ENCODE assay signal across 1 cellular context in the genomic region with DNA sequence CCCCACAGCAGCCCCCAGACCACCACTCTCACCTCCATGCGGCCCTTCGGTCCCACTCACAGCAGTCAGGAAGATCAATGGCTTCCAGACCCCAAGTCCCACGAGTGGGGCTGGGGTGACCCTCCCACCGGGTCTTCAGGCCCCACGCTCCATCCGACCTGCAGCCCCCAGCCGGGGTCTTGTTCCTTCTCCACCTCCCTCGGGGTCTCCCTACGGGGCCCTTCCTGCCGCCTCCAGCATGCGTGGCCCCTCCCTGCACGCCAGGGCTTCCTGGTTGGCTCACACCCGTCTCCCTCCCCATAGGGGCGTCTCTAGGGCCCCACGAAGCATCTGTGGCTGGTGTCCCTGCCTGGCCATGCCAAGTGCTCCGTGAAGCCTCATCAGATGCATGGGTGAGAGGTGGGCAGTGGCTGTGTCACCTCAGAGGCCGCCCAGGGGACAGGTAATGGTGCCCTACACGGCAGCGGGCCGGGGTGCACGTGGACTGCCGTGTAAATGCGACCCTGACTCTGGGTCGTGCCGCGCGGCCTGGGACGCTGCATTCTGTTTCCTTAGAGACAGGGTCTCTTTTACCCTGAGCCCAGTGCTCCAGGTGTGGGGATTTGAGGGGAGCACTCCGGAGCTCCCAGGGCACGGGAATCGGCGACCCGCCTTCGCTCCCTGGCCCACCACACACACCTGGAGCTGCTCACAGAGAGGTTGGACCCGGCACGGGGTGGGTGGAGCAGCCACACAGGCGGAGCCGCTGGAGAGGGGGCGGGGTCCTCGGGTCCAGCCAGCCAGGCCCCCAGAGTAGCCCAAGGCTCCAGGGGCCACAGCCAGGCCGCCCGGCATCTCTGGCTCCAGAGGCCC.
TF ChIP-seq lines count a peak whose summit lies in the region.

No MANE protein-coding gene starts in this region.

TF ChIP-seq in HepG2, 621 proteins besides CTCF, POLR2A, EP300 and RAD21:
- TF ChIP-seq, protein P1, sequence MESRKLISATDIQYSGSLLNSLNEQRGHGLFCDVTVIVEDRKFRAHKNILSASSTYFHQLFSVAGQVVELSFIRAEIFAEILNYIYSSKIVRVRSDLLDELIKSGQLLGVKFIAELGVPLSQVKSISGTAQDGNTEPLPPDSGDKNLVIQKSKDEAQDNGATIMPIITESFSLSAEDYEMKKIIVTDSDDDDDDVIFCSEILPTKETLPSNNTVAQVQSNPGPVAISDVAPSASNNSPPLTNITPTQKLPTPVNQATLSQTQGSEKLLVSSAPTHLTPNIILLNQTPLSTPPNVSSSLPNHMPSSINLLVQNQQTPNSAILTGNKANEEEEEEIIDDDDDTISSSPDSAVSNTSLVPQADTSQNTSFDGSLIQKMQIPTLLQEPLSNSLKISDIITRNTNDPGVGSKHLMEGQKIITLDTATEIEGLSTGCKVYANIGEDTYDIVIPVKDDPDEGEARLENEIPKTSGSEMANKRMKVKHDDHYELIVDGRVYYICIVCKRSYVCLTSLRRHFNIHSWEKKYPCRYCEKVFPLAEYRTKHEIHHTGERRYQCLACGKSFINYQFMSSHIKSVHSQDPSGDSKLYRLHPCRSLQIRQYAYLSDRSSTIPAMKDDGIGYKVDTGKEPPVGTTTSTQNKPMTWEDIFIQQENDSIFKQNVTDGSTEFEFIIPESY (CRISPR knock-in tag; IDR thresholded peaks at IDR 0.05), result no peak
- TF ChIP-seq, protein P2, sequence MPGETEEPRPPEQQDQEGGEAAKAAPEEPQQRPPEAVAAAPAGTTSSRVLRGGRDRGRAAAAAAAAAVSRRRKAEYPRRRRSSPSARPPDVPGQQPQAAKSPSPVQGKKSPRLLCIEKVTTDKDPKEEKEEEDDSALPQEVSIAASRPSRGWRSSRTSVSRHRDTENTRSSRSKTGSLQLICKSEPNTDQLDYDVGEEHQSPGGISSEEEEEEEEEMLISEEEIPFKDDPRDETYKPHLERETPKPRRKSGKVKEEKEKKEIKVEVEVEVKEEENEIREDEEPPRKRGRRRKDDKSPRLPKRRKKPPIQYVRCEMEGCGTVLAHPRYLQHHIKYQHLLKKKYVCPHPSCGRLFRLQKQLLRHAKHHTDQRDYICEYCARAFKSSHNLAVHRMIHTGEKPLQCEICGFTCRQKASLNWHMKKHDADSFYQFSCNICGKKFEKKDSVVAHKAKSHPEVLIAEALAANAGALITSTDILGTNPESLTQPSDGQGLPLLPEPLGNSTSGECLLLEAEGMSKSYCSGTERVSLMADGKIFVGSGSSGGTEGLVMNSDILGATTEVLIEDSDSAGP (CRISPR knock-in tag; IDR thresholded peaks at IDR 0.05; ENCODE audit: borderline replicate concordance), result no peak
- TF ChIP-seq FOXK1 (CRISPR knock-in tag; IDR thresholded peaks at IDR 0.05; ENCODE audit: borderline replicate concordance, low read depth) (no peak), NFKBIZ (CRISPR knock-in tag; IDR thresholded peaks at IDR 0.05) (no peak), HMG20B (CRISPR knock-in tag; conservative IDR thresholded peaks at IDR 0.05) (no peak), ZNF160 (CRISPR knock-in tag; IDR thresholded peaks at IDR 0.05) (no peak), WIZ (CRISPR knock-in tag; IDR thresholded peaks at IDR 0.05) (no peak), HCFC1 (IDR thresholded peaks at IDR 0.05; ENCODE audit: low read depth, low read length) (no peak)
- TF ChIP-seq, protein P3, sequence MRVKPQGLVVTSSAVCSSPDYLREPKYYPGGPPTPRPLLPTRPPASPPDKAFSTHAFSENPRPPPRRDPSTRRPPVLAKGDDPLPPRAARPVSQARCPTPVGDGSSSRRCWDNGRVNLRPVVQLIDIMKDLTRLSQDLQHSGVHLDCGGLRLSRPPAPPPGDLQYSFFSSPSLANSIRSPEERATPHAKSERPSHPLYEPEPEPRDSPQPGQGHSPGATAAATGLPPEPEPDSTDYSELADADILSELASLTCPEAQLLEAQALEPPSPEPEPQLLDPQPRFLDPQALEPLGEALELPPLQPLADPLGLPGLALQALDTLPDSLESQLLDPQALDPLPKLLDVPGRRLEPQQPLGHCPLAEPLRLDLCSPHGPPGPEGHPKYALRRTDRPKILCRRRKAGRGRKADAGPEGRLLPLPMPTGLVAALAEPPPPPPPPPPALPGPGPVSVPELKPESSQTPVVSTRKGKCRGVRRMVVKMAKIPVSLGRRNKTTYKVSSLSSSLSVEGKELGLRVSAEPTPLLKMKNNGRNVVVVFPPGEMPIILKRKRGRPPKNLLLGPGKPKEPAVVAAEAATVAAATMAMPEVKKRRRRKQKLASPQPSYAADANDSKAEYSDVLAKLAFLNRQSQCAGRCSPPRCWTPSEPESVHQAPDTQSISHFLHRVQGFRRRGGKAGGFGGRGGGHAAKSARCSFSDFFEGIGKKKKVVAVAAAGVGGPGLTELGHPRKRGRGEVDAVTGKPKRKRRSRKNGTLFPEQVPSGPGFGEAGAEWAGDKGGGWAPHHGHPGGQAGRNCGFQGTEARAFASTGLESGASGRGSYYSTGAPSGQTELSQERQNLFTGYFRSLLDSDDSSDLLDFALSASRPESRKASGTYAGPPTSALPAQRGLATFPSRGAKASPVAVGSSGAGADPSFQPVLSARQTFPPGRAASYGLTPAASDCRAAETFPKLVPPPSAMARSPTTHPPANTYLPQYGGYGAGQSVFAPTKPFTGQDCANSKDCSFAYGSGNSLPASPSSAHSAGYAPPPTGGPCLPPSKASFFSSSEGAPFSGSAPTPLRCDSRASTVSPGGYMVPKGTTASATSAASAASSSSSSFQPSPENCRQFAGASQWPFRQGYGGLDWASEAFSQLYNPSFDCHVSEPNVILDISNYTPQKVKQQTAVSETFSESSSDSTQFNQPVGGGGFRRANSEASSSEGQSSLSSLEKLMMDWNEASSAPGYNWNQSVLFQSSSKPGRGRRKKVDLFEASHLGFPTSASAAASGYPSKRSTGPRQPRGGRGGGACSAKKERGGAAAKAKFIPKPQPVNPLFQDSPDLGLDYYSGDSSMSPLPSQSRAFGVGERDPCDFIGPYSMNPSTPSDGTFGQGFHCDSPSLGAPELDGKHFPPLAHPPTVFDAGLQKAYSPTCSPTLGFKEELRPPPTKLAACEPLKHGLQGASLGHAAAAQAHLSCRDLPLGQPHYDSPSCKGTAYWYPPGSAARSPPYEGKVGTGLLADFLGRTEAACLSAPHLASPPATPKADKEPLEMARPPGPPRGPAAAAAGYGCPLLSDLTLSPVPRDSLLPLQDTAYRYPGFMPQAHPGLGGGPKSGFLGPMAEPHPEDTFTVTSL (CRISPR knock-in tag; IDR thresholded peaks at IDR 0.05; ENCODE audit: borderline replicate concordance), result no peak
- TF ChIP-seq, protein P4, sequence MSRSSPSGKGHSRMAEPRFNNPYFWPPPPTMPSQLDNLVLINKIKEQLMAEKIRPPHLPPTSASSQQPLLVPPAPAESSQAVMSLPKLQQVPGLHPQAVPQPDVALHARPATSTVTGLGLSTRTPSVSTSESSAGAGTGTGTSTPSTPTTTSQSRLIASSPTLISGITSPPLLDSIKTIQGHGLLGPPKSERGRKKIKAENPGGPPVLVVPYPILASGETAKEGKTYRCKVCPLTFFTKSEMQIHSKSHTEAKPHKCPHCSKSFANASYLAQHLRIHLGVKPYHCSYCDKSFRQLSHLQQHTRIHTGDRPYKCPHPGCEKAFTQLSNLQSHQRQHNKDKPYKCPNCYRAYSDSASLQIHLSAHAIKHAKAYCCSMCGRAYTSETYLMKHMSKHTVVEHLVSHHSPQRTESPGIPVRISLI (CRISPR knock-in tag; IDR thresholded peaks at IDR 0.05; ENCODE audit: borderline replicate concordance), result no peak
TF ChIP-seq in HepG2: peak in this region for 0.
